Comparison of ENCODE assay signal across 9 cellular contexts in the genomic region with DNA sequence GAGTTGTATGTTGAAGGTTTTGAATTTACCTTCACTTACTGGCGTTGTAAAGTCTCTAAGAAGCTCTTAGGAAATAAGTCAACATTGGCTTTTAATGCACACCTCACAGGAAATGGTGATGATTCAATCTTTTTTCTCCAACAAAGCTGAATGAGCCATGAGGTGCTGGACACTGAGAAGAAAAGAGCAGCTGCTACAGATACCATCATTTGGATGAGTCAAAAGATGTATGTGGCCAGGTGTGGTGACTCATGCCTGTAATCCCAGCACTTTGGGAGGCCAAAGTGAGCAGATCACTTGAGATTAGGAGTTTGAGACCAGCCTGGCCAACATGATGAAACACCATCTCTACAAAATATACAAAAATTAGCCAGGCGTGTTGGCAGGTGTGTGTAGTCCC. TPM values are rescaled to one million over a fixed set of nuclear protein-coding genes. Genes with fewer than 3 reads are reported as not detected.
DNase-seq lines count a peak whose midpoint lies in the region; ATAC-seq and TF ChIP-seq lines count a peak whose summit lies in the region.
"Had no signal": no experiment of that assay in that cellular context is flagged by ENCODE, and none has a peak within 500 bp of the region (broad histone marks: within the 10 kb centered on the region; RNA-seq: fewer than 3 reads in every experiment).

No MANE protein-coding gene starts in this region.

- H3K9ac ChIP-seq in mesenchymal stem cell (ENCODE audit: low read length), result no peak overlapping the region

- H3K79me1 ChIP-seq in mesenchymal stem cell (replicated peaks; ENCODE audit: low read length, poor library complexity, severe bottlenecking), result no peaks in the 10 kb centered on the region

- H3K4ac ChIP-seq in mesenchymal stem cell (ENCODE audit: low read depth in 1 of 2, low read length in 2 of 2), result no peak overlapping the region

- no peak overlapping the region for H2BK12ac ChIP-seq in mesenchymal stem cell (ENCODE audit: low read length in 2 of 2)

- H2AK5ac ChIP-seq in mesenchymal stem cell (ENCODE audit: low read length, severe bottlenecking), result no peak overlapping the region

- H3K9me3 ChIP-seq in mesenchymal stem cell (ENCODE audit: control insufficient read depth, low read length) (no peaks in the 10 kb centered on the region), BE2C (no peaks in the 10 kb centered on the region)

- no peak overlapping the region for H3K14ac ChIP-seq in mesenchymal stem cell (ENCODE audit: low read length in 2 of 2)

- intact Hi-C loops in left ventricle myocardium superior (cut with micrococcal nuclease), result no loop called here

- no peak overlapping the region for H3K4me2 ChIP-seq in mesenchymal stem cell (ENCODE audit: low read length, poor library complexity, severe bottlenecking)

- no peak overlapping the region for H2BK5ac ChIP-seq in mesenchymal stem cell (ENCODE audit: low read depth, low read length, poor library complexity, severe bottlenecking)

- peak; percentile 68 for DNase-seq in activated CD4-positive, alpha-beta T cell treated with anti-CD3 and anti-CD28 coated beads for 48 hours
- DNase-seq in mesenchymal stem cell (peak; percentile 11), left ventricle myocardium superior (no peak), NCI-H748 treated with DMSO at 0.1 percent for 48 hours (lab: John Stamatoyannopoulos, UW) (no peak), BE2C (no peak)
- DNase-seq: activated B cell treated with CpG ODN at 0.5 μM for 24 hours had no signal

- H4K8ac ChIP-seq in mesenchymal stem cell (ENCODE audit: low read length), result no peak overlapping the region

- H2AFZ ChIP-seq in mesenchymal stem cell (ENCODE audit: low read depth, low read length), result no peak overlapping the region

- WGBS in mesenchymal stem cell, result no CpG with 5 or more reads among the region's 2 CpGs

- H2BK120ac ChIP-seq in mesenchymal stem cell (ENCODE audit: low read depth, low read length), result no peak overlapping the region

- H3K27ac ChIP-seq in mesenchymal stem cell (ENCODE audit: low read length, poor library complexity, severe bottlenecking), result no peak overlapping the region

- H3K36me3 ChIP-seq in mesenchymal stem cell (ENCODE audit: control insufficient read depth in 1 of 2, insufficient read depth in 2 of 2, low read depth in 1 of 2, low read length in 2 of 2) (no peaks in the 10 kb centered on the region), BE2C (no peaks in the 10 kb centered on the region)

- H3K23ac ChIP-seq in mesenchymal stem cell (ENCODE audit: low read length in 2 of 2), result no peak overlapping the region

- H4K91ac ChIP-seq in mesenchymal stem cell (ENCODE audit: low read length), result no peak overlapping the region

- H3K4me3 ChIP-seq in mesenchymal stem cell (ENCODE audit: insufficient read depth in 1 of 2, low read depth in 1 of 2, low read length in 2 of 2) (no peak overlapping the region), BE2C (ENCODE audit: low read depth, low read length) (no peak overlapping the region)

- H3K18ac ChIP-seq in mesenchymal stem cell (ENCODE audit: low read depth in 1 of 2, low read length in 2 of 2), result no peak overlapping the region

- TF ChIP-seq CTCF in BE2C (IDR thresholded peaks at IDR 0.05; ENCODE audit: low read depth, low read length), result no peak

- H3K27me3 ChIP-seq in mesenchymal stem cell (ENCODE audit: control insufficient read depth in 1 of 2, insufficient read depth in 1 of 2, low read length in 2 of 2), result no peaks in the 10 kb centered on the region
- H3K27me3 ChIP-seq in BE2C, result no peaks in the 10 kb centered on the region

- no peak overlapping the region for H2BK15ac ChIP-seq in mesenchymal stem cell (ENCODE audit: low read depth, poor library complexity, severe bottlenecking)

- H3K4me1 ChIP-seq in mesenchymal stem cell (ENCODE audit: control insufficient read depth, insufficient read depth, low read depth, low read length), result no peaks in the 10 kb centered on the region
- H3K4me1 ChIP-seq in BE2C, result no peaks in the 10 kb centered on the region

- ATAC-seq in GM18909 (IDR thresholded peaks at IDR 0.05; ENCODE audit: poor library complexity, unreplicated experiment) (peak; percentile 48), HG02938 (IDR thresholded peaks at IDR 0.05; ENCODE audit: unreplicated experiment) (peak; percentile 61), left ventricle myocardium superior (no peak), HG03097 (IDR thresholded peaks at IDR 0.05; ENCODE audit: low FRiP score, unreplicated experiment) (no peak)

RNA-seq across cellular contexts. Expression of gene IL23R, which starts 3.3 kb away (rescaled TPM):
- not detected for polyA plus RNA-seq in mesenchymal stem cell (2013, experiment 1 of 2)
- polyA plus RNA-seq in mesenchymal stem cell (2013, experiment 2 of 2), result not detected
- total RNA-seq in left ventricle myocardium superior, result not detected
- polyA plus RNA-seq in BE2C (2012; ENCODE audit: insufficient read depth, insufficient read length, low read depth), result 0.15 TPM
- total RNA-seq: activated B cell treated with CpG ODN at 0.5 μM for 24 hours had no signal

RNA-seq across cellular contexts. Expression of gene C1orf141, which starts 28.2 kb away (rescaled TPM):
- not detected for polyA plus RNA-seq in mesenchymal stem cell (2013, experiment 1 of 2)
- not detected for polyA plus RNA-seq in mesenchymal stem cell (2013, experiment 2 of 2)
- total RNA-seq in left ventricle myocardium superior, result not detected
- polyA plus RNA-seq in BE2C (2012; ENCODE audit: insufficient read depth, insufficient read length, low read depth), result not detected
- total RNA-seq: activated B cell treated with CpG ODN at 0.5 μM for 24 hours had no signal

Comparison
In these comparisons a context has a peak if more than half of its experiments do, and no peak if none do; other contexts are left out.
1. ATAC-seq: peak in GM18909 (single experiment) and HG02938 (single experiment); none in left ventricle myocardium superior (single experiment) and HG03097 (single experiment).
2. DNase-seq: peak in activated CD4-positive, alpha-beta T cell treated with anti-CD3 and anti-CD28 coated beads for 48 hours (single experiment) and mesenchymal stem cell (single experiment); none in left ventricle myocardium superior (single experiment), NCI-H748 treated with DMSO at 0.1 percent for 48 hours (single experiment) and BE2C (single experiment).